In the genomic region with DNA sequence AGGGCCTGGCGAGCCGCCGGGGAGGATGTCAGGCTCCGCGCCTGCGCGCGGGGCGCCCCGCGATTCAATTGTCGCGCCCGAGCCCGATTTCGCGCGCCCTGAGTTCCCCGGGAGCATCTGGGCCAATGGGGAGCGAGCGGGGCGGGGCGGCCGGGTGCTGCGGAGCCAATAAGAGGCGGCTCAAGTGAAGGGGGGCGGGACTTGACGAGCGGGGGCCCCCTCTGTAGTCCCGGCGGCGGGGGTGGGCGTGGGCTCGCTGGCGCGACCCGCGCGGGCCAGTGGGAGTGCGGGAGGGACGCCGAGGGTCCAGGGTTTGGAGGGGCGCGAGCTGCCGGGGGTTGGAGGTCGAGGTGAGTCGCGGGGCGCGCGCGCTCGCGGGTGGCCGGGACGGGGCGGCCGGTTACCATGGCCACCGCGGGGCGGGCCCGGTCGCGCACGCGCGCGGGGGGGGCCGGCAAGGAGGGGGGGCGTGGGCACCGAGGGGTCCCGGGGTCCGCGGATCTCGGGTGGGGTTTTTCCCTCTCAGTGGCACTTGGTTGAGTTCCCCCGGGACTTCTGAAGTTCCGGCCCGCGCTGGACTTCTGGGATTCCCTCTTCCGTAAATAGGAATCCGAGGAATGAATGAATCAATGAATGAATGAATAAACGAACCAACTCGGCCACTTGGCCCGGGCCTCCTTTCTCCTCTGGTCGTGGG, we compare ENCODE assay signal across 8 cellular contexts.
DNase-seq lines count a peak whose midpoint lies in the region; ATAC-seq and FAIRE-seq lines count a peak whose summit lies in the region.

No MANE protein-coding gene starts in this region.

- H3K9ac ChIP-seq in BLaER1 = peak overlapping the region; percentile 99

- H3K4me3 ChIP-seq in BLaER1 = peak overlapping the region; percentile 94

- peak overlapping the region; percentile 96 for H3K27ac ChIP-seq in BLaER1

- H3K36me3 ChIP-seq in BLaER1 = peaks cover 47% of the 10 kb centered on the region

- no peaks in the 10 kb centered on the region for H3K27me3 ChIP-seq in BLaER1

- H4K20me1 ChIP-seq in BLaER1 = peaks cover 46% of the 10 kb centered on the region

- DNase-seq in HTR-8/SVneo (ENCODE audit: insufficient read length, low spot score) (peak; percentile 88), NK-92 (lab: John Stamatoyannopoulos, UW; ENCODE audit: unreplicated experiment) (peak; percentile 57), medulla oblongata (ENCODE audit: extremely low spot score) (peak; percentile 92)
- DNase-seq in activated CD8-positive, alpha-beta memory T cell treated with anti-CD3 and anti-CD28 coated beads for 1 hour (ENCODE audit: extremely low read depth in 1 of 2, low read depth in 1 of 2) = peak; percentile 83 to 90
- peak; percentile 94 for DNase-seq in effector CD4-positive, alpha-beta T cell
- peak; percentile 89 to 96 (median 91) for DNase-seq in stimulated activated CD4-positive, alpha-beta T cell treated with anti-CD3 and anti-CD28 coated beads, TNF-alpha, amount 100 ng/mL, for 24 hours (ENCODE audit: low read depth in 3 of 3)

- peaks cover 69% of the 10 kb centered on the region for H3K4me1 ChIP-seq in BLaER1

- H3K9me3 ChIP-seq in BLaER1 = no peaks in the 10 kb centered on the region

- ATAC-seq in GM19455 (IDR thresholded peaks at IDR 0.05; ENCODE audit: unreplicated experiment) = peak; percentile 70

- H3K4me2 ChIP-seq in BLaER1 = peak overlapping the region; percentile 97

- FAIRE-seq in HTR-8/SVneo (lab: Jason Lieb, UNC) = peak; percentile 72

Comparison
In these comparisons a context has a peak if more than half of its experiments do, and no peak if none do; other contexts are left out.
1. Peak in every context shown above with its lines: DNase-seq, ATAC-seq, H3K4me3 ChIP-seq and H3K27ac ChIP-seq.